ENCODE assay signal across 1 cellular context in genomic region chr17:64965826-64966283, GRCh38.
A peak's percentile ranks its signal among the peaks of the same experiment; 100 is the strongest.
TF ChIP-seq lines count a peak whose summit lies in the region.

No MANE protein-coding gene starts in this region.

TF ChIP-seq in HepG2, 621 proteins besides CTCF, POLR2A, EP300 and RAD21 (continued from another document and continues in another):
- TF ChIP-seq FOXP4 (CRISPR knock-in tag; IDR thresholded peaks at IDR 0.05) (peak; percentile 57; the same call in 1 of the 2 replicates), ZFY (CRISPR knock-in tag; IDR thresholded peaks at IDR 0.05) (peak; percentile 95), NFATC3 (CRISPR knock-in tag; IDR thresholded peaks at IDR 0.05) (peak; percentile 91; the same call in 1 of the 2 replicates), ZNF607 (CRISPR knock-in tag; IDR thresholded peaks at IDR 0.05; ENCODE audit: borderline replicate concordance) (peak; percentile 99), ZBTB3 (CRISPR knock-in tag; IDR thresholded peaks at IDR 0.05; ENCODE audit: borderline replicate concordance, low read depth) (peak; percentile 85; the same call in 1 of the 2 replicates), FOSL2 (CRISPR knock-in tag; IDR thresholded peaks at IDR 0.05) (peak; percentile 38; the same call in 1 of the 2 replicates), ZBTB7B (CRISPR knock-in tag; IDR thresholded peaks at IDR 0.05) (peak; percentile 76), NR1H2 (CRISPR knock-in tag; IDR thresholded peaks at IDR 0.05; ENCODE audit: borderline replicate concordance, low read depth) (peak; percentile 92; the same call in 1 of the 2 replicates), JUN (CRISPR knock-in tag; IDR thresholded peaks at IDR 0.05) (0 out of 2 replicates have a peak, but pooled peaks have one; percentile 51), DZIP1 (CRISPR knock-in tag; IDR thresholded peaks at IDR 0.05) (peak; percentile 96), ZNF350 (CRISPR knock-in tag; IDR thresholded peaks at IDR 0.05; ENCODE audit: borderline replicate concordance, low read depth) (peak; percentile 91), ZMYM3 (CRISPR knock-in tag; IDR thresholded peaks at IDR 0.05) (peak; percentile 54; the same call in 1 of the 2 replicates), ATF7-NPFF (CRISPR knock-in tag; IDR thresholded peaks at IDR 0.05; ENCODE audit: low read depth) (peak; percentile 98), ZFP91 (CRISPR knock-in tag; IDR thresholded peaks at IDR 0.05; ENCODE audit: borderline replicate concordance) (peak; percentile 85), ZFAT (CRISPR knock-in tag; conservative IDR thresholded peaks at IDR 0.05) (peak; percentile 95), POGK (CRISPR knock-in tag; conservative IDR thresholded peaks at IDR 0.05) (peak; percentile 92), BCL6 (CRISPR knock-in tag; IDR thresholded peaks at IDR 0.05) (peak; percentile 59; the same call in 1 of the 2 replicates), MEIS2 (CRISPR knock-in tag; IDR thresholded peaks at IDR 0.05) (peak; percentile 89), ZNF784 (CRISPR knock-in tag; IDR thresholded peaks at IDR 0.05; ENCODE audit: borderline replicate concordance) (peak; percentile 90; the same call in 1 of the 2 replicates), ZNF510 (CRISPR knock-in tag; IDR thresholded peaks at IDR 0.05; ENCODE audit: low read depth) (peak; percentile 96; the same call in 1 of the 2 replicates), ZNF770 (CRISPR knock-in tag; IDR thresholded peaks at IDR 0.05) (peak; percentile 45; the same call in 1 of the 2 replicates), KLF11 (CRISPR knock-in tag; IDR thresholded peaks at IDR 0.05) (peak; percentile 95), TFAP4 (IDR thresholded peaks at IDR 0.05; ENCODE audit: borderline replicate concordance, low read depth) (peak; percentile 18; the same call in 1 of the 2 replicates), CAMTA2 (CRISPR knock-in tag; IDR thresholded peaks at IDR 0.05; ENCODE audit: borderline replicate concordance) (0 out of 2 replicates have a peak, but pooled peaks have one; percentile 32), MTA1 (CRISPR knock-in tag; IDR thresholded peaks at IDR 0.05; ENCODE audit: borderline replicate concordance) (peak; percentile 87; the same call in 1 of the 2 replicates), CSRNP1 (CRISPR knock-in tag; IDR thresholded peaks at IDR 0.05) (peak; percentile 96), IRF2 (CRISPR knock-in tag; IDR thresholded peaks at IDR 0.05) (peak; percentile 67; the same call in 1 of the 2 replicates), ZNF891 (CRISPR knock-in tag; IDR thresholded peaks at IDR 0.05) (peak; percentile 96), ZNF687 (CRISPR knock-in tag; IDR thresholded peaks at IDR 0.05) (peak; percentile 99), ZNF296 (CRISPR knock-in tag; conservative IDR thresholded peaks at IDR 0.05) (peak; percentile 91), ZFP36L1 (CRISPR knock-in tag; IDR thresholded peaks at IDR 0.05) (peak; percentile 81; the same call in 1 of the 2 replicates)
